ENCODE assay signal across 21 cellular contexts in the genomic region with DNA sequence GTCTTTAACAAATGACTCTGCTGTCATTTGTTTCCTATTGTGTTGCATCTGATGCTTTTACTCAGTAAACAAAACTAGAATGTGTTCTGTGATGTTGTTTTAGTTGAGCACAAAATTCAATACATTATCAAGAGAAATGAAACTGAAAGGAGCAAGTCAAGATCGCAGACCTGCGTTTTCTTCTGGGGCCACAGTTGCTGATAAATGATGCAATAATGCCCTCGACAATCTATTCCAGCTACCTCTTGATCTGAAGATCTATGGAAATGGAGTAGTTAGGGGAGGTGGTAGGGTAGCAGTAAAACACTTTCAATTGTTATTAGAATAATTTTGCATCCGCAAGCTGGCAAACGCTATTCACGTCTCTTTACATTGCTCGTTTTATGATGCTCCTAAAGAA. TPM values are rescaled to one million over a fixed set of nuclear protein-coding genes. Genes with fewer than 3 reads are reported as not detected.
DNase-seq lines count a peak whose midpoint lies in the region; ATAC-seq, FAIRE-seq and TF ChIP-seq lines count a peak whose summit lies in the region.
"Had no signal": no experiment of that assay in that cellular context is flagged by ENCODE, and none has a peak within 500 bp of the region (broad histone marks: within the 10 kb centered on the region; RNA-seq: fewer than 3 reads in every experiment).

No MANE protein-coding gene starts in this region.

- H2AFZ ChIP-seq in H1 (ENCODE audit: low read length), result no peak overlapping the region

- H3K4me1 Mint-ChIP-seq in activated CD4-positive, alpha-beta T cell treated with anti-CD3 and anti-CD28 coated beads, Interleukin-2, amount 10 ng/mL, durations not matched to agents 24 days and 14 days, result peaks cover 3% of the 10 kb centered on the region
- H3K4me1 Mint-ChIP-seq in activated CD4-positive, alpha-beta T cell treated with anti-CD3 and anti-CD28 coated beads for 36 hours, result peaks cover 1% of the 10 kb centered on the region
- H3K4me1 Mint-ChIP-seq in T-cell, result no peaks in the 10 kb centered on the region
- H3K4me1 Mint-ChIP-seq: CD4-positive, CD25-positive, alpha-beta regulatory T cell had no signal

- H2BK12ac ChIP-seq in H1 (ENCODE audit: low read depth, low read length), result no peak overlapping the region

- H3K9me3 ChIP-seq in H1 (ENCODE audit: insufficient read depth in 2 of 2, low read depth in 1 of 2, low read length in 1 of 2), result no peaks in the 10 kb centered on the region
- no peaks in the 10 kb centered on the region for H3K9me3 ChIP-seq in spleen
- H3K9me3 ChIP-seq: A549, tibial artery had no signal

- no peak overlapping the region for H3K4me3 ChIP-seq in H1 (ENCODE audit: extremely low read depth in 1 of 4, insufficient read depth in 2 of 4, low read depth in 3 of 4, low read length in 4 of 4)
- peak overlapping the region in 6 of 8 donors; percentile 8 to 61 (median 28) for H3K4me3 ChIP-seq in spleen
- H3K4me3 ChIP-seq: A549, tibial artery had no signal

- H3K56ac ChIP-seq in H1 (replicated peaks; ENCODE audit: insufficient read length, low read depth, low read length), result no peak overlapping the region

- TF ChIP-seq CTCF in H1 (IDR thresholded peaks at IDR 0.05; ENCODE audit: control extremely low read depth in 1 of 3, insufficient read depth in 1 of 3, low read depth in 1 of 3, low read length in 3 of 3) (no peak), spleen (IDR thresholded peaks at IDR 0.05 in 8 of 11, conservative IDR thresholded peaks at IDR 0.05 in 3 of 11) (no peak)

- H3K18ac ChIP-seq in H1 (ENCODE audit: extremely low read depth, low read length), result no peak overlapping the region

- H4K8ac ChIP-seq in H1 (ENCODE audit: extremely low read depth, insufficient read depth, low read length), result no peak overlapping the region

- no peak overlapping the region for H3K23ac ChIP-seq in H1 (ENCODE audit: insufficient read length)

- no peaks in the 10 kb centered on the region for H3K79me1 ChIP-seq in H1 (ENCODE audit: low read depth, low read length)

- no peak overlapping the region for H2BK20ac ChIP-seq in H1 (ENCODE audit: low read length)

- intact Hi-C loops in activated CD4-positive, alpha-beta T cell treated with anti-CD3 and anti-CD28 coated beads, Interleukin-2, amount 10 ng/mL, durations not matched to agents 24 days and 14 days (cut with micrococcal nuclease), result no loop called here
- intact Hi-C loops in activated CD4-positive, alpha-beta T cell treated with anti-CD3 and anti-CD28 coated beads for 36 hours (cut with DNase I, micrococcal nuclease), result no loop called here
- intact Hi-C loops in spleen (cut with DNase I; ENCODE audit: low total_unique reads), result loop anchor here (10.0 kb wide), 1 partner anchor 51 kb away; no protein-coding TSS in a partner anchor

- no peaks in the 10 kb centered on the region for H3K79me2 ChIP-seq in H1 (ENCODE audit: control insufficient read depth in 1 of 2, insufficient read depth in 2 of 2, low read length in 2 of 2)

- DNase-seq in activated CD4-positive, alpha-beta T cell treated with anti-CD3 and anti-CD28 coated beads, Interleukin-2, amount 10 ng/mL, durations not matched to agents 24 days and 14 days, result no peak
- no peak for DNase-seq in activated CD4-positive, alpha-beta T cell treated with anti-CD3 and anti-CD28 coated beads for 36 hours
- DNase-seq in MV-4-11 (lab: John Stamatoyannopoulos, UW), result peak; percentile 42
- DNase-seq in H1 (ENCODE audit: low read depth in 1 of 2, low spot score in 2 of 2), result no peak
- DNase-seq in spleen, result no peak
- no peak for DNase-seq in NCI-H1436 (lab: John Stamatoyannopoulos, UW)
- no peak for DNase-seq in GM19238 (ENCODE audit: insufficient read length, low spot score)
- no peak for DNase-seq in T-cell
- DNase-seq: activated naive CD8-positive, alpha-beta T cell treated with anti-CD3 and anti-CD28 coated beads for 36 hours; activated T-cell treated with anti-CD3 and anti-CD28 coated beads, Interleukin-2, amount 50 U/mL, for 24 hours; caudate nucleus; CD4-positive, CD25-positive, alpha-beta regulatory T cell; DMS79 treated with DMSO at 0.1 percent for 48 hours; KBM-7; mesendoderm; NCI-H1930; NCI-H526; retina; stimulated activated CD4-positive, alpha-beta T cell treated with anti-CD3 and anti-CD28 coated beads, Interleukin-2, amount 100 ng/mL, for 48 hours; tibial artery had no signal

- no peaks in the 10 kb centered on the region for H4K20me1 ChIP-seq in H1 (replicated peaks in 1 of 2; ENCODE audit: control insufficient read depth in 1 of 2, insufficient read depth in 2 of 2, low read length in 2 of 2)

- H3K27ac Mint-ChIP-seq in activated CD4-positive, alpha-beta T cell treated with anti-CD3 and anti-CD28 coated beads, Interleukin-2, amount 10 ng/mL, durations not matched to agents 24 days and 14 days, result no peak overlapping the region
- H3K27ac Mint-ChIP-seq in activated CD4-positive, alpha-beta T cell treated with anti-CD3 and anti-CD28 coated beads for 36 hours, result no peak overlapping the region
- no peak overlapping the region for H3K27ac Mint-ChIP-seq in T-cell
- H3K27ac Mint-ChIP-seq: activated naive CD8-positive, alpha-beta T cell treated with anti-CD3 and anti-CD28 coated beads for 36 hours; activated T-cell treated with anti-CD3 and anti-CD28 coated beads, Interleukin-2, amount 50 U/mL, for 24 hours; CD4-positive, CD25-positive, alpha-beta regulatory T cell had no signal

- no peak for ATAC-seq in activated CD4-positive, alpha-beta T cell treated with anti-CD3 and anti-CD28 coated beads for 36 hours
- ATAC-seq in T-cell (replicated peaks in 1 of 4), result no peak
- ATAC-seq: A549 had no signal

- no peaks in the 10 kb centered on the region for H3K9me3 Mint-ChIP-seq in activated CD4-positive, alpha-beta T cell treated with anti-CD3 and anti-CD28 coated beads, Interleukin-2, amount 10 ng/mL, durations not matched to agents 24 days and 14 days
- H3K9me3 Mint-ChIP-seq in activated CD4-positive, alpha-beta T cell treated with anti-CD3 and anti-CD28 coated beads for 36 hours (ENCODE audit: low read depth), result no peaks in the 10 kb centered on the region
- no peaks in the 10 kb centered on the region for H3K9me3 Mint-ChIP-seq in T-cell
- H3K9me3 Mint-ChIP-seq: activated naive CD8-positive, alpha-beta T cell treated with anti-CD3 and anti-CD28 coated beads for 36 hours; activated T-cell treated with anti-CD3 and anti-CD28 coated beads, Interleukin-2, amount 50 U/mL, for 24 hours had no signal

- CTCF ChIA-PET in activated CD4-positive, alpha-beta T cell treated with anti-CD3 and anti-CD28 coated beads for 36 hours (lab: Charles Lee), result interaction anchor here (1.2 kb wide), 1 partner anchor 11 kb away, joined by 3 read pairs; no protein-coding TSS in a partner anchor
- CTCF ChIA-PET in H1 (lab: Charles Lee; ENCODE audit: partially characterized antibody) (interaction anchor here (1.3 kb wide), 1 partner anchor 101 kb away, joined by 3 read pairs; no protein-coding TSS in a partner anchor), T-cell (lab: Charles Lee) (interaction anchor here in 1 of 2 donors (1.0 kb wide), 1 partner anchor 12 kb away, joined by 3 read pairs; no protein-coding TSS in a partner anchor)

- H2AK5ac ChIP-seq in H1 (ENCODE audit: low read depth, low read length), result no peak overlapping the region

- H3K27ac ChIP-seq in H1 (ENCODE audit: low read depth, low read length), result no peak overlapping the region
- peak overlapping the region; percentile 22 to 80 (median 68) for H3K27ac ChIP-seq in spleen

- H4K91ac ChIP-seq in H1 (replicated peaks; ENCODE audit: insufficient read length, low read length), result no peak overlapping the region

- POLR2A ChIA-PET in activated CD4-positive, alpha-beta T cell treated with anti-CD3 and anti-CD28 coated beads for 36 hours (lab: Charles Lee), result no interaction called here
- POLR2A ChIA-PET in H1 (lab: Charles Lee; ENCODE audit: partially characterized antibody), result interaction anchor here (1.1 kb wide), 1 partner anchor 23 kb away, joined by 3 read pairs; no protein-coding TSS in a partner anchor
- POLR2A ChIA-PET in T-cell (lab: Charles Lee), result no interaction called here

- H3K36me3 Mint-ChIP-seq in activated CD4-positive, alpha-beta T cell treated with anti-CD3 and anti-CD28 coated beads, Interleukin-2, amount 10 ng/mL, durations not matched to agents 24 days and 14 days (ENCODE audit: low read depth), result no peaks in the 10 kb centered on the region
- H3K36me3 Mint-ChIP-seq in activated CD4-positive, alpha-beta T cell treated with anti-CD3 and anti-CD28 coated beads for 36 hours (ENCODE audit: low read depth), result no peaks in the 10 kb centered on the region
- H3K36me3 Mint-ChIP-seq in T-cell, result no peaks in the 10 kb centered on the region
- H3K36me3 Mint-ChIP-seq: activated naive CD8-positive, alpha-beta T cell treated with anti-CD3 and anti-CD28 coated beads for 36 hours; CD4-positive, CD25-positive, alpha-beta regulatory T cell had no signal

- H4K5ac ChIP-seq in H1 (ENCODE audit: insufficient read length, low read depth, low read length), result no peak overlapping the region

- peak overlapping the region; percentile 5 for H3K4me3 Mint-ChIP-seq in activated CD4-positive, alpha-beta T cell treated with anti-CD3 and anti-CD28 coated beads, Interleukin-2, amount 10 ng/mL, durations not matched to agents 24 days and 14 days
- no peak overlapping the region for H3K4me3 Mint-ChIP-seq in activated CD4-positive, alpha-beta T cell treated with anti-CD3 and anti-CD28 coated beads for 36 hours
- H3K4me3 Mint-ChIP-seq in T-cell, result no peak overlapping the region
- H3K4me3 Mint-ChIP-seq: activated naive CD8-positive, alpha-beta T cell treated with anti-CD3 and anti-CD28 coated beads for 36 hours; activated T-cell treated with anti-CD3 and anti-CD28 coated beads, Interleukin-2, amount 50 U/mL, for 24 hours; CD4-positive, CD25-positive, alpha-beta regulatory T cell had no signal

- H2BK5ac ChIP-seq in H1 (ENCODE audit: low read depth, low read length), result no peak overlapping the region

- no peak overlapping the region for H2BK120ac ChIP-seq in H1 (replicated peaks; ENCODE audit: low read depth, low read length)

- H3K9ac ChIP-seq in H1 (replicated peaks in 1 of 4; ENCODE audit: extremely low read depth in 1 of 4, low read depth in 3 of 4, low read length in 3 of 4), result no peak overlapping the region

- H3K4me2 ChIP-seq in H1 (ENCODE audit: insufficient read depth in 1 of 2, low read depth in 2 of 2, low read length in 2 of 2), result no peak overlapping the region
- H3K4me2 ChIP-seq: A549 had no signal

- no peak for FAIRE-seq in H1 (lab: Jason Lieb, UNC)
- FAIRE-seq: A549 had no signal

- 81% methylated on average over 7 of the region's 7 CpGs; no CpG with 5 or more reads in 1 of the 2 experiments for WGBS in H1 (ENCODE audit: extremely low coverage in 1 of 2, insufficient coverage in 1 of 2, insufficient read length in 1 of 2, insufficient replicate concordance in 2 of 2, low coverage in 1 of 2, low lambda C conversion rate in 2 of 2, missing lambda C conversion rate in 1 of 2), 2 experiments
- WGBS in spleen, 5 donors, result 50 to 60% (median 54%) methylated on average over 7 of the region's 7 CpGs

- no peak for TF ChIP-seq POLR2A in H1 (IDR thresholded peaks at IDR 0.05; ENCODE audit: control extremely low read depth in 1 of 2, low read depth in 2 of 2, low read length in 2 of 2)
- no peak for TF ChIP-seq POLR2A in spleen (IDR thresholded peaks at IDR 0.05)

- peaks cover 14% of the 10 kb centered on the region for H3K27me3 Mint-ChIP-seq in activated CD4-positive, alpha-beta T cell treated with anti-CD3 and anti-CD28 coated beads, Interleukin-2, amount 10 ng/mL, durations not matched to agents 24 days and 14 days
- peaks cover 26% of the 10 kb centered on the region for H3K27me3 Mint-ChIP-seq in activated CD4-positive, alpha-beta T cell treated with anti-CD3 and anti-CD28 coated beads for 36 hours
- peaks cover 10 to 17% of the 10 kb centered on the region in 2 donors for H3K27me3 Mint-ChIP-seq in T-cell

- H3K4me1 ChIP-seq in H1 (replicated peaks in 1 of 4; ENCODE audit: control insufficient read depth in 3 of 4, insufficient read depth in 4 of 4, low read length in 3 of 4) (peaks cover 0 to 12% (median 5%) of the 10 kb centered on the region in 4 experiments; a peak in 3 of 7 replicates), spleen (peaks cover 13 to 75% (median 38%) of the 10 kb centered on the region in 6 donors)

- H3K36me3 ChIP-seq in H1 (ENCODE audit: control insufficient read depth in 2 of 4, insufficient read depth in 4 of 4, low read length in 3 of 4) (no peaks in the 10 kb centered on the region), spleen (no peaks in the 10 kb centered on the region)
- H3K36me3 ChIP-seq: tibial artery had no signal

- H3K27me3 ChIP-seq in H1 (replicated peaks in 1 of 4; ENCODE audit: control insufficient read depth in 3 of 4, extremely low read depth in 1 of 4, insufficient read depth in 3 of 4, low read length in 3 of 4) (no peaks in the 10 kb centered on the region), spleen (replicated peaks in 1 of 7) (no peaks in the 10 kb centered on the region)
- H3K27me3 ChIP-seq: tibial artery had no signal

- H2BK15ac ChIP-seq in H1 (ENCODE audit: low read length), result no peak overlapping the region

- no peak overlapping the region for H3K14ac ChIP-seq in H1 (ENCODE audit: insufficient read length)

- H3K23me2 ChIP-seq in H1 (ENCODE audit: low read depth, low read length), result no peaks in the 10 kb centered on the region

- no peak for TF ChIP-seq RAD21 in H1 (IDR thresholded peaks at IDR 0.05 in 1 of 2, conservative IDR thresholded peaks at IDR 0.05 in 1 of 2; ENCODE audit: low read depth in 2 of 2, low read length in 2 of 2)

- no peak for TF ChIP-seq EP300 in H1 (IDR thresholded peaks at IDR 0.05; ENCODE audit: borderline replicate concordance in 1 of 2, low read depth in 2 of 2, low read length in 2 of 2)

- no peak overlapping the region for H3K4ac ChIP-seq in H1 (replicated peaks; ENCODE audit: insufficient read length, low read depth, low read length)

RNA-seq across cellular contexts. Expression of a gene that starts 1.7 kb away (rescaled TPM):
- total RNA-seq in activated CD4-positive, alpha-beta T cell treated with anti-CD3 and anti-CD28 coated beads, Interleukin-2, amount 10 ng/mL, durations not matched to agents 24 days and 14 days, result not detected in 2 replicates
- total RNA-seq in activated CD4-positive, alpha-beta T cell treated with anti-CD3 and anti-CD28 coated beads for 36 hours, result not detected
- not detected in 2 replicates for total RNA-seq in H1 (2021; fragmentation: NEBNext Ultra II Directional; extraction: Animal tissue kit (Norgen Biotek cat#: 25700))
- polyA plus RNA-seq in H1 (2011; rRNA removed) (not detected in 2 replicates), spleen (1 to 10 TPM in 1 of 3 donors, under 1 TPM in 2; 0.26 to 2.3 (median 0.38) TPM)
- not detected for polyA plus RNA-seq in H1 (2011; cell fraction: cytosol; rRNA removed)
- polyA plus RNA-seq in H1 (2011; cell fraction: nucleus; rRNA removed), result not detected
- not detected in 4 replicates for polyA plus RNA-seq in H1 (2012, experiment 1 of 2)
- not detected for polyA plus RNA-seq in H1 (2012, experiment 2 of 2)
- not detected for polyA plus RNA-seq in H1 (2013, experiment 1 of 2)
- not detected for polyA plus RNA-seq in H1 (2013, experiment 2 of 2)
- polyA minus RNA-seq in H1 (2011; rRNA and poly(A)+ RNA removed), result not detected in 2 replicates
- not detected for polyA minus RNA-seq in H1 (2011; cell fraction: cytosol; rRNA and poly(A)+ RNA removed)
- polyA minus RNA-seq in H1 (2011; cell fraction: nucleus; rRNA and poly(A)+ RNA removed), result not detected
- total RNA-seq in spleen (10 to 100 TPM in 5 of 7 donors, 1 to 10 TPM in 2; 8.1 to 19.8 (median 14.7) TPM), T-cell (under 1 TPM in 2 of 5 donors, not detected in 3; 0.13 to 0.14 TPM)
- total RNA-seq: activated naive CD8-positive, alpha-beta T cell treated with anti-CD3 and anti-CD28 coated beads for 36 hours; CD4-positive, CD25-positive, alpha-beta regulatory T cell had no signal
- polyA plus RNA-seq: A549; CD4-positive, CD25-positive, alpha-beta regulatory T cell had no signal

Comparison
In these comparisons a context has a peak if more than half of its experiments do, and no peak if none do; other contexts are left out.
1. H3K4me3 ChIP-seq: peak in spleen (6 of 8); none in H1 (0 of 4).